ENCODE assay signal across 9 cellular contexts in genomic region chr15:25684521-25685215, GRCh38.
DNase-seq lines count a peak whose midpoint lies in the region; ATAC-seq and TF ChIP-seq lines count a peak whose summit lies in the region.
"Had no signal": no experiment of that assay in that cellular context is flagged by ENCODE, and none has a peak within 500 bp of the region (broad histone marks: within the 10 kb centered on the region; RNA-seq: fewer than 3 reads in every experiment).

No MANE protein-coding gene starts in this region.

- 76 to 86% methylated on average over 10 of the region's 10 CpGs for WGBS in lung, 2 donors

- peaks cover 0 to 10% of the 10 kb centered on the region in 2 donors for H3K9me3 ChIP-seq in lung (ENCODE audit: control insufficient read depth in 2 of 2, insufficient read depth in 1 of 2, low read length in 1 of 2)

- no peaks in the 10 kb centered on the region for H3K4me1 ChIP-seq in lung (ENCODE audit: control insufficient read depth in 2 of 2, insufficient read depth in 2 of 2, low read length in 2 of 2)

- ATAC-seq in lung (ENCODE audit: insufficient read depth, low FRiP score) (peak; percentile 21), GM21528 (IDR thresholded peaks at IDR 0.05; ENCODE audit: low FRiP score, unreplicated experiment) (no peak)

- DNase-seq in HK-2 (ENCODE audit: unreplicated experiment) (peak; percentile 13), dedifferentiated amniotic fluid mesenchymal stem cell (ENCODE audit: extremely low spot score) (peak; percentile 86), lung (ENCODE audit: low spot score) (no peak), superior temporal gyrus (ENCODE audit: extremely low spot score) (peak; percentile 54), cerebellum (ENCODE audit: low spot score) (no peak), GOT3 (lab: John Stamatoyannopoulos, UW) (no peak), ureter (ENCODE audit: low spot score) (no peak)
- DNase-seq: NCI-H1694 had no signal

- H3K4me3 ChIP-seq in lung = no peak overlapping the region

- no peak for TF ChIP-seq CTCF in lung (IDR thresholded peaks at IDR 0.05; ENCODE audit: control extremely low read depth, extremely low read depth)

- no peak overlapping the region for H3K27ac ChIP-seq in lung (ENCODE audit: low read depth in 1 of 2, low read length in 1 of 2)

- H3K36me3 ChIP-seq in lung (ENCODE audit: control insufficient read depth in 2 of 2, insufficient read depth in 2 of 2, low read length in 2 of 2) = peaks cover 0 to 13% of the 10 kb centered on the region in 2 donors

- no peaks in the 10 kb centered on the region for H3K27me3 ChIP-seq in lung (ENCODE audit: control insufficient read depth, insufficient read depth)

Comparison
In these comparisons a context has a peak if more than half of its experiments do, and no peak if none do; other contexts are left out.
1. DNase-seq: peak in HK-2 (single experiment), dedifferentiated amniotic fluid mesenchymal stem cell (single experiment) and superior temporal gyrus (single experiment); none in lung (single experiment), cerebellum (single experiment), GOT3 (single experiment) and ureter (single experiment).